8 cellular contexts compared by ENCODE assay signal in genomic region chr14:69354383-69355154, GRCh38. TPM values are rescaled to one million over a fixed set of nuclear protein-coding genes. Genes with fewer than 3 reads are reported as not detected.
DNase-seq lines count a peak whose midpoint lies in the region; ATAC-seq and TF ChIP-seq lines count a peak whose summit lies in the region.

No MANE protein-coding gene starts in this region.

- TF ChIP-seq CTCF in right lobe of liver (IDR thresholded peaks at IDR 0.05), result no peak

- 56% methylated on average over 9 of the region's 11 CpGs for WGBS in right lobe of liver (ENCODE audit: insufficient coverage, low coverage, low lambda C conversion rate, missing lambda C conversion rate)

- ATAC-seq in GM19467 (IDR thresholded peaks at IDR 0.05; ENCODE audit: unreplicated experiment), result peak; percentile 82
- peak; percentile 87 for ATAC-seq in HG03521 (IDR thresholded peaks at IDR 0.05; ENCODE audit: unreplicated experiment)
- ATAC-seq in right lobe of liver, result peak; percentile 25 to 74 (median 53)

- H3K4me3 ChIP-seq in right lobe of liver, result no peak overlapping the region

- no peak overlapping the region for H3K27ac ChIP-seq in right lobe of liver

- no peaks in the 10 kb centered on the region for H3K4me1 ChIP-seq in right lobe of liver

- H3K27me3 ChIP-seq in right lobe of liver, result no peaks in the 10 kb centered on the region

- intact Hi-C loops in right lobe of liver (cut with DNase I), result no loop called here

- H3K9me3 ChIP-seq in right lobe of liver, result no peaks in the 10 kb centered on the region

- no peaks in the 10 kb centered on the region for H3K36me3 ChIP-seq in right lobe of liver

- no peak for TF ChIP-seq POLR2A in right lobe of liver (IDR thresholded peaks at IDR 0.05)

- peak; percentile 59 for DNase-seq in COLO668 (lab: John Stamatoyannopoulos, UW; ENCODE audit: unreplicated experiment)
- peak; percentile 33 for DNase-seq in activated T-cell treated with anti-CD3 and anti-CD28 coated beads for 1 hour (ENCODE audit: low read depth)
- peak in 1 of 3 donors; percentile 34 for DNase-seq in right lobe of liver
- peak; percentile 50 for DNase-seq in superior temporal gyrus (ENCODE audit: extremely low spot score)
- no peak for DNase-seq in middle frontal gyrus (ENCODE audit: extremely low spot score, low spot score)
- DNase-seq in CD1c-positive myeloid dendritic cell (ENCODE audit: extremely low spot score), result no peak

RNA-seq across cellular contexts. Expression of gene ERH, which starts 43.5 kb away (rescaled TPM):
- 10 to 100 TPM; 46.0 to 71.7 (median 68.5) TPM for total RNA-seq in right lobe of liver

RNA-seq across cellular contexts. Expression of gene SLC39A9, which starts 43.9 kb away (rescaled TPM):
- 10 to 100 TPM; 44.7 to 78.2 (median 58.2) TPM for total RNA-seq in right lobe of liver

Comparison
In these comparisons a context has a peak if more than half of its experiments do, and no peak if none do; other contexts are left out.
1. DNase-seq: peak in COLO668 (single experiment), activated T-cell treated with anti-CD3 and anti-CD28 coated beads for 1 hour (single experiment) and superior temporal gyrus (single experiment); none in middle frontal gyrus (single experiment) and CD1c-positive myeloid dendritic cell (single experiment).
2. Peak in every context shown above with its lines, with median percentiles within 50 percentile points of each other: ATAC-seq.